Comparison of ENCODE assay signal across 1 cellular context in genomic region chr2:239297142-239298125, GRCh38.
A peak's percentile ranks its signal among the peaks of the same experiment; 100 is the strongest.
TF ChIP-seq lines count a peak whose summit lies in the region.

No MANE protein-coding gene starts in this region.

TF ChIP-seq in HepG2, 621 proteins besides CTCF, POLR2A, EP300 and RAD21 (continued from another document and continues in another):
- TF ChIP-seq HNF1A (IDR thresholded peaks at IDR 0.05; ENCODE audit: low read depth) (0 out of 2 replicates have a peak, but pooled peaks have one; percentile 13), HNF1A (CRISPR knock-in tag; IDR thresholded peaks at IDR 0.05; ENCODE audit: borderline replicate concordance) (no peak; the same call in 1 of the 2 replicates), HNF4A (CRISPR knock-in tag; IDR thresholded peaks at IDR 0.05) (peak; percentile 65), MTA1 (CRISPR knock-in tag; IDR thresholded peaks at IDR 0.05; ENCODE audit: borderline replicate concordance) (peak; percentile 43; the same call in 1 of the 2 replicates), ZFP37 (CRISPR knock-in tag; IDR thresholded peaks at IDR 0.05; ENCODE audit: borderline replicate concordance) (no peak), ZBTB7A (CRISPR knock-in tag; IDR thresholded peaks at IDR 0.05) (peak; percentile 83), ZBTB38 (CRISPR knock-in tag; IDR thresholded peaks at IDR 0.05) (peak; percentile 49; the same call in 1 of the 2 replicates), HMGA1 (CRISPR knock-in tag; conservative IDR thresholded peaks at IDR 0.05) (no peak), ZNF761 (CRISPR knock-in tag; conservative IDR thresholded peaks at IDR 0.05) (peak; percentile 75; the same call in 1 of the 2 replicates), EED (CRISPR knock-in tag; IDR thresholded peaks at IDR 0.05) (0 out of 2 replicates have a peak, but pooled peaks have one; percentile 16), ZNF652 (CRISPR knock-in tag; IDR thresholded peaks at IDR 0.05; ENCODE audit: borderline replicate concordance, low read depth) (no peak), MEIS2 (CRISPR knock-in tag; IDR thresholded peaks at IDR 0.05) (0 out of 2 replicates have a peak, but pooled peaks have one; percentile 43), SMAD1 (CRISPR knock-in tag; IDR thresholded peaks at IDR 0.05; ENCODE audit: borderline replicate concordance, low read depth) (0 out of 2 replicates have a peak, but pooled peaks have one; percentile 66), ZFX (CRISPR knock-in tag; IDR thresholded peaks at IDR 0.05; ENCODE audit: low read depth) (peak; percentile 23; the same call in 1 of the 2 replicates), RARA (CRISPR knock-in tag; IDR thresholded peaks at IDR 0.05) (peak; percentile 91), ZNF772 (CRISPR knock-in tag; IDR thresholded peaks at IDR 0.05) (peak; percentile 45; the same call in 1 of the 2 replicates), ZNF782 (CRISPR knock-in tag; IDR thresholded peaks at IDR 0.05; ENCODE audit: borderline replicate concordance) (0 out of 2 replicates have a peak, but pooled peaks have one; percentile 43), REXO4 (CRISPR knock-in tag; IDR thresholded peaks at IDR 0.05; ENCODE audit: borderline replicate concordance) (no peak), ZFP41 (CRISPR knock-in tag; IDR thresholded peaks at IDR 0.05; ENCODE audit: borderline replicate concordance) (0 out of 2 replicates have a peak, but pooled peaks have one; percentile 31), ZNF282 (IDR thresholded peaks at IDR 0.05; ENCODE audit: partially characterized antibody) (no peak)
- TF ChIP-seq, protein P1, sequence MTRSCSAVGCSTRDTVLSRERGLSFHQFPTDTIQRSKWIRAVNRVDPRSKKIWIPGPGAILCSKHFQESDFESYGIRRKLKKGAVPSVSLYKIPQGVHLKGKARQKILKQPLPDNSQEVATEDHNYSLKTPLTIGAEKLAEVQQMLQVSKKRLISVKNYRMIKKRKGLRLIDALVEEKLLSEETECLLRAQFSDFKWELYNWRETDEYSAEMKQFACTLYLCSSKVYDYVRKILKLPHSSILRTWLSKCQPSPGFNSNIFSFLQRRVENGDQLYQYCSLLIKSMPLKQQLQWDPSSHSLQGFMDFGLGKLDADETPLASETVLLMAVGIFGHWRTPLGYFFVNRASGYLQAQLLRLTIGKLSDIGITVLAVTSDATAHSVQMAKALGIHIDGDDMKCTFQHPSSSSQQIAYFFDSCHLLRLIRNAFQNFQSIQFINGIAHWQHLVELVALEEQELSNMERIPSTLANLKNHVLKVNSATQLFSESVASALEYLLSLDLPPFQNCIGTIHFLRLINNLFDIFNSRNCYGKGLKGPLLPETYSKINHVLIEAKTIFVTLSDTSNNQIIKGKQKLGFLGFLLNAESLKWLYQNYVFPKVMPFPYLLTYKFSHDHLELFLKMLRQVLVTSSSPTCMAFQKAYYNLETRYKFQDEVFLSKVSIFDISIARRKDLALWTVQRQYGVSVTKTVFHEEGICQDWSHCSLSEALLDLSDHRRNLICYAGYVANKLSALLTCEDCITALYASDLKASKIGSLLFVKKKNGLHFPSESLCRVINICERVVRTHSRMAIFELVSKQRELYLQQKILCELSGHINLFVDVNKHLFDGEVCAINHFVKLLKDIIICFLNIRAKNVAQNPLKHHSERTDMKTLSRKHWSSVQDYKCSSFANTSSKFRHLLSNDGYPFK (CRISPR knock-in tag; IDR thresholded peaks at IDR 0.05; ENCODE audit: borderline replicate concordance): 0 out of 2 replicates have a peak, but pooled peaks have one; percentile 20
- TF ChIP-seq, protein P2, sequence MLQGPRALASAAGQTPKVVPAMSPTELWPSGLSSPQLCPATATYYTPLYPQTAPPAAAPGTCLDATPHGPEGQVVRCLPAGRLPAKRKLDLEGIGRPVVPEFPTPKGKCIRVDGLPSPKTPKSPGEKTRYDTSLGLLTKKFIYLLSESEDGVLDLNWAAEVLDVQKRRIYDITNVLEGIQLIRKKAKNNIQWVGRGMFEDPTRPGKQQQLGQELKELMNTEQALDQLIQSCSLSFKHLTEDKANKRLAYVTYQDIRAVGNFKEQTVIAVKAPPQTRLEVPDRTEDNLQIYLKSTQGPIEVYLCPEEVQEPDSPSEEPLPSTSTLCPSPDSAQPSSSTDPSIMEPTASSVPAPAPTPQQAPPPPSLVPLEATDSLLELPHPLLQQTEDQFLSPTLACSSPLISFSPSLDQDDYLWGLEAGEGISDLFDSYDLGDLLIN (CRISPR knock-in tag; IDR thresholded peaks at IDR 0.05; ENCODE audit: borderline replicate concordance): no peak
- TF ChIP-seq, protein P3, sequence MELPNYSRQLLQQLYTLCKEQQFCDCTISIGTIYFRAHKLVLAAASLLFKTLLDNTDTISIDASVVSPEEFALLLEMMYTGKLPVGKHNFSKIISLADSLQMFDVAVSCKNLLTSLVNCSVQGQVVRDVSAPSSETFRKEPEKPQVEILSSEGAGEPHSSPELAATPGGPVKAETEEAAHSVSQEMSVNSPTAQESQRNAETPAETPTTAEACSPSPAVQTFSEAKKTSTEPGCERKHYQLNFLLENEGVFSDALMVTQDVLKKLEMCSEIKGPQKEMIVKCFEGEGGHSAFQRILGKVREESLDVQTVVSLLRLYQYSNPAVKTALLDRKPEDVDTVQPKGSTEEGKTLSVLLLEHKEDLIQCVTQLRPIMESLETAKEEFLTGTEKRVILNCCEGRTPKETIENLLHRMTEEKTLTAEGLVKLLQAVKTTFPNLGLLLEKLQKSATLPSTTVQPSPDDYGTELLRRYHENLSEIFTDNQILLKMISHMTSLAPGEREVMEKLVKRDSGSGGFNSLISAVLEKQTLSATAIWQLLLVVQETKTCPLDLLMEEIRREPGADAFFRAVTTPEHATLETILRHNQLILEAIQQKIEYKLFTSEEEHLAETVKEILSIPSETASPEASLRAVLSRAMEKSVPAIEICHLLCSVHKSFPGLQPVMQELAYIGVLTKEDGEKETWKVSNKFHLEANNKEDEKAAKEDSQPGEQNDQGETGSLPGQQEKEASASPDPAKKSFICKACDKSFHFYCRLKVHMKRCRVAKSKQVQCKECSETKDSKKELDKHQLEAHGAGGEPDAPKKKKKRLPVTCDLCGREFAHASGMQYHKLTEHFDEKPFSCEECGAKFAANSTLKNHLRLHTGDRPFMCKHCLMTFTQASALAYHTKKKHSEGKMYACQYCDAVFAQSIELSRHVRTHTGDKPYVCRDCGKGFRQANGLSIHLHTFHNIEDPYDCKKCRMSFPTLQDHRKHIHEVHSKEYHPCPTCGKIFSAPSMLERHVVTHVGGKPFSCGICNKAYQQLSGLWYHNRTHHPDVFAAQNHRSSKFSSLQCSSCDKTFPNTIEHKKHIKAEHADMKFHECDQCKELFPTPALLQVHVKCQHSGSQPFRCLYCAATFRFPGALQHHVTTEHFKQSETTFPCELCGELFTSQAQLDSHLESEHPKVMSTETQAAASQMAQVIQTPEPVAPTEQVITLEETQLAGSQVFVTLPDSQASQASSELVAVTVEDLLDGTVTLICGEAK (IDR thresholded peaks at IDR 0.05): no peak
- TF ChIP-seq, protein P3 (CRISPR knock-in tag; IDR thresholded peaks at IDR 0.05): 0 out of 2 replicates have a peak, but pooled peaks have one; percentile 27
- TF ChIP-seq, protein P4, sequence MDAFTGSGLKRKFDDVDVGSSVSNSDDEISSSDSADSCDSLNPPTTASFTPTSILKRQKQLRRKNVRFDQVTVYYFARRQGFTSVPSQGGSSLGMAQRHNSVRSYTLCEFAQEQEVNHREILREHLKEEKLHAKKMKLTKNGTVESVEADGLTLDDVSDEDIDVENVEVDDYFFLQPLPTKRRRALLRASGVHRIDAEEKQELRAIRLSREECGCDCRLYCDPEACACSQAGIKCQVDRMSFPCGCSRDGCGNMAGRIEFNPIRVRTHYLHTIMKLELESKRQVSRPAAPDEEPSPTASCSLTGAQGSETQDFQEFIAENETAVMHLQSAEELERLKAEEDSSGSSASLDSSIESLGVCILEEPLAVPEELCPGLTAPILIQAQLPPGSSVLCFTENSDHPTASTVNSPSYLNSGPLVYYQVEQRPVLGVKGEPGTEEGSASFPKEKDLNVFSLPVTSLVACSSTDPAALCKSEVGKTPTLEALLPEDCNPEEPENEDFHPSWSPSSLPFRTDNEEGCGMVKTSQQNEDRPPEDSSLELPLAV (CRISPR knock-in tag; conservative IDR thresholded peaks at IDR 0.05; ENCODE audit: low read depth): no peak
- TF ChIP-seq, protein P5, sequence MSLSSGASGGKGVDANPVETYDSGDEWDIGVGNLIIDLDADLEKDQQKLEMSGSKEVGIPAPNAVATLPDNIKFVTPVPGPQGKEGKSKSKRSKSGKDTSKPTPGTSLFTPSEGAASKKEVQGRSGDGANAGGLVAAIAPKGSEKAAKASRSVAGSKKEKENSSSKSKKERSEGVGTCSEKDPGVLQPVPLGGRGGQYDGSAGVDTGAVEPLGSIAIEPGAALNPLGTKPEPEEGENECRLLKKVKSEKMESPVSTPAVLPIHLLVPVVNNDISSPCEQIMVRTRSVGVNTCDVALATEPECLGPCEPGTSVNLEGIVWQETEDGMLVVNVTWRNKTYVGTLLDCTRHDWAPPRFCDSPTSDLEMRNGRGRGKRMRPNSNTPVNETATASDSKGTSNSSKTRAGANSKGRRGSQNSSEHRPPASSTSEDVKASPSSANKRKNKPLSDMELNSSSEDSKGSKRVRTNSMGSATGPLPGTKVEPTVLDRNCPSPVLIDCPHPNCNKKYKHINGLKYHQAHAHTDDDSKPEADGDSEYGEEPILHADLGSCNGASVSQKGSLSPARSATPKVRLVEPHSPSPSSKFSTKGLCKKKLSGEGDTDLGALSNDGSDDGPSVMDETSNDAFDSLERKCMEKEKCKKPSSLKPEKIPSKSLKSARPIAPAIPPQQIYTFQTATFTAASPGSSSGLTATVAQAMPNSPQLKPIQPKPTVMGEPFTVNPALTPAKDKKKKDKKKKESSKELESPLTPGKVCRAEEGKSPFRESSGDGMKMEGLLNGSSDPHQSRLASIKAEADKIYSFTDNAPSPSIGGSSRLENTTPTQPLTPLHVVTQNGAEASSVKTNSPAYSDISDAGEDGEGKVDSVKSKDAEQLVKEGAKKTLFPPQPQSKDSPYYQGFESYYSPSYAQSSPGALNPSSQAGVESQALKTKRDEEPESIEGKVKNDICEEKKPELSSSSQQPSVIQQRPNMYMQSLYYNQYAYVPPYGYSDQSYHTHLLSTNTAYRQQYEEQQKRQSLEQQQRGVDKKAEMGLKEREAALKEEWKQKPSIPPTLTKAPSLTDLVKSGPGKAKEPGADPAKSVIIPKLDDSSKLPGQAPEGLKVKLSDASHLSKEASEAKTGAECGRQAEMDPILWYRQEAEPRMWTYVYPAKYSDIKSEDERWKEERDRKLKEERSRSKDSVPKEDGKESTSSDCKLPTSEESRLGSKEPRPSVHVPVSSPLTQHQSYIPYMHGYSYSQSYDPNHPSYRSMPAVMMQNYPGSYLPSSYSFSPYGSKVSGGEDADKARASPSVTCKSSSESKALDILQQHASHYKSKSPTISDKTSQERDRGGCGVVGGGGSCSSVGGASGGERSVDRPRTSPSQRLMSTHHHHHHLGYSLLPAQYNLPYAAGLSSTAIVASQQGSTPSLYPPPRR (CRISPR knock-in tag; IDR thresholded peaks at IDR 0.05; ENCODE audit: borderline replicate concordance): 0 out of 2 replicates have a peak, but pooled peaks have one; percentile 27
